In genomic region chr14:21965042-21965441, GRCh38 we compare ENCODE assay signal across 15 cellular contexts.
A peak's percentile ranks its signal among the peaks of the same experiment; 100 is the strongest.
DNase-seq lines count a peak whose midpoint lies in the region; ATAC-seq, FAIRE-seq and TF ChIP-seq lines count a peak whose summit lies in the region.
"Had no signal": no experiment of that assay in that cellular context is flagged by ENCODE, and none has a peak within 500 bp of the region (broad histone marks: within the 10 kb centered on the region; RNA-seq: fewer than 3 reads in every experiment).

No MANE protein-coding gene starts in this region.

- TF ChIP-seq CTCF in Loucy (conservative IDR thresholded peaks at IDR 0.05; ENCODE audit: low read length), result peak; percentile 61
- no peak for TF ChIP-seq CTCF in gastrocnemius medialis (IDR thresholded peaks at IDR 0.05 in 4 of 5, conservative IDR thresholded peaks at IDR 0.05 in 1 of 5)

- peaks cover 2% of the 10 kb centered on the region for H3K36me3 Mint-ChIP-seq in activated naive CD4-positive, alpha-beta T cell treated with anti-CD3 and anti-CD28 coated beads, Interleukin-2, amount 10 ng/mL, durations not matched to agents 7 days and 5 days
- H3K36me3 Mint-ChIP-seq: stimulated activated naive B cell treated with anti-CD40 and anti-IgM and Interleukin-4, amounts not matched to agents 10 μg/mL and 1 μg/mL and 100 μg/mL, for 72 hours had no signal

- no peaks in the 10 kb centered on the region for H3K79me2 ChIP-seq in Loucy (ENCODE audit: insufficient read depth, low read length)
- H3K79me2 ChIP-seq: parathyroid adenoma had no signal

- H3K9me2 ChIP-seq in Loucy (replicated peaks; ENCODE audit: low read depth, low read length), result no peaks in the 10 kb centered on the region

- no peaks in the 10 kb centered on the region for H3K27me3 ChIP-seq in Loucy (ENCODE audit: insufficient read depth, low read length, poor library complexity, severe bottlenecking)
- no peaks in the 10 kb centered on the region for H3K27me3 ChIP-seq in MG63
- H3K27me3 ChIP-seq in gastrocnemius medialis, result no peaks in the 10 kb centered on the region

- no peaks in the 10 kb centered on the region for H3K27me3 Mint-ChIP-seq in activated naive CD4-positive, alpha-beta T cell treated with anti-CD3 and anti-CD28 coated beads, Interleukin-2, amount 10 ng/mL, durations not matched to agents 7 days and 5 days

- H3K27ac Mint-ChIP-seq in activated naive CD4-positive, alpha-beta T cell treated with anti-CD3 and anti-CD28 coated beads, Interleukin-2, amount 10 ng/mL, durations not matched to agents 7 days and 5 days, result peak overlapping the region; percentile 49
- H3K27ac Mint-ChIP-seq: stimulated activated naive B cell treated with anti-CD40 and anti-IgM and Interleukin-4, amounts not matched to agents 10 μg/mL and 1 μg/mL and 100 μg/mL, for 72 hours had no signal

- FAIRE-seq in RCC 7860 (lab: Jason Lieb, UNC), result no peak
- FAIRE-seq: GM12892, keratinocyte had no signal

- H3K4me1 ChIP-seq in Loucy (ENCODE audit: insufficient read depth, low read length, poor library complexity, severe bottlenecking) (peaks cover 35% of the 10 kb centered on the region), gastrocnemius medialis (no peaks in the 10 kb centered on the region)
- H3K4me1 ChIP-seq: parathyroid adenoma had no signal

- in situ Hi-C loops in gastrocnemius medialis (cut with MboI; ENCODE audit: low sequenced_read_pairs in 4 of 4), result no loop called here

- H3K4me2 ChIP-seq in Loucy (ENCODE audit: low read depth, low read length, poor library complexity, severe bottlenecking), result peak overlapping the region; percentile 50

- H3K4me1 Mint-ChIP-seq in activated naive CD4-positive, alpha-beta T cell treated with anti-CD3 and anti-CD28 coated beads, Interleukin-2, amount 10 ng/mL, durations not matched to agents 7 days and 5 days, result peaks cover 43% of the 10 kb centered on the region
- H3K4me1 Mint-ChIP-seq: stimulated activated naive B cell treated with anti-CD40 and anti-IgM and Interleukin-4, amounts not matched to agents 10 μg/mL and 1 μg/mL and 100 μg/mL, for 72 hours had no signal

- ATAC-seq in gastrocnemius medialis, result no peak
- ATAC-seq: mucosa of descending colon; stimulated activated naive B cell treated with anti-CD40 and anti-IgM and Interleukin-4, amounts not matched to agents 10 μg/mL and 1 μg/mL and 100 μg/mL, for 72 hours had no signal

- peak overlapping the region; percentile 49 for H3K4me3 Mint-ChIP-seq in activated naive CD4-positive, alpha-beta T cell treated with anti-CD3 and anti-CD28 coated beads, Interleukin-2, amount 10 ng/mL, durations not matched to agents 7 days and 5 days
- H3K4me3 Mint-ChIP-seq: stimulated activated naive B cell treated with anti-CD40 and anti-IgM and Interleukin-4, amounts not matched to agents 10 μg/mL and 1 μg/mL and 100 μg/mL, for 72 hours had no signal

- CTCF ChIA-PET in activated naive CD4-positive, alpha-beta T cell treated with anti-CD3 and anti-CD28 coated beads, Interleukin-2, amount 10 ng/mL, durations not matched to agents 7 days and 5 days (lab: Charles Lee), result interaction anchor here (0.7 to 2.3 kb wide), 10 partner anchors 10 to 605 kb away, joined by 3 to 11 read pairs (median 3); no protein-coding TSS in a partner anchor

- intact Hi-C loops in gastrocnemius medialis (cut with DNase I; ENCODE audit: low total_unique reads), result no loop called here

- H3K36me3 ChIP-seq in Loucy (ENCODE audit: insufficient read depth, low read length), result no peaks in the 10 kb centered on the region
- H3K36me3 ChIP-seq in MG63, result no peaks in the 10 kb centered on the region
- H3K36me3 ChIP-seq in gastrocnemius medialis, result no peaks in the 10 kb centered on the region
- H3K36me3 ChIP-seq: cardiac muscle cell had no signal

- H3K9ac ChIP-seq in Loucy (ENCODE audit: low read depth, low read length, poor library complexity, severe bottlenecking), result no peak overlapping the region
- H3K9ac ChIP-seq: parathyroid adenoma had no signal

- no peaks in the 10 kb centered on the region for H3K9me3 Mint-ChIP-seq in activated naive CD4-positive, alpha-beta T cell treated with anti-CD3 and anti-CD28 coated beads, Interleukin-2, amount 10 ng/mL, durations not matched to agents 7 days and 5 days

- no peak overlapping the region for H3K27ac ChIP-seq in gastrocnemius medialis
- H3K27ac ChIP-seq: cardiac muscle cell, epithelial cell of prostate, parathyroid adenoma had no signal

- peak; percentile 27 to 47 for DNase-seq in activated CD4-positive, alpha-beta T cell treated with anti-CD3 and anti-CD28 coated beads, Interleukin-2, amount 50 U/mL, for 4 hours
- peak; percentile 72 for DNase-seq in activated naive CD4-positive, alpha-beta T cell treated with anti-CD3 and anti-CD28 coated beads, Interleukin-2, amount 10 ng/mL, durations not matched to agents 7 days and 5 days
- peak; percentile 41 for DNase-seq in stimulated activated CD4-positive, alpha-beta T cell treated with anti-CD3 and anti-CD28 coated beads, Interleukin-4, amount 100 ng/mL, for 1 hour
- DNase-seq in NCI-H526 treated with DMSO at 0.1 percent for 48 hours (lab: John Stamatoyannopoulos, UW) (no peak), RCC 7860 (ENCODE audit: low spot score) (no peak), MG63 (no peak), gastrocnemius medialis (no peak)
- DNase-seq: stimulated activated naive B cell treated with anti-CD40 and anti-IgM and Interleukin-4, amounts not matched to agents 10 μg/mL and 1 μg/mL and 100 μg/mL, for 72 hours had no signal

- H3K4me3 ChIP-seq in Loucy (ENCODE audit: low read length, poor library complexity, severe bottlenecking) (no peak overlapping the region), MG63 (no peak overlapping the region), gastrocnemius medialis (no peak overlapping the region)
- H3K4me3 ChIP-seq: cardiac muscle cell, mucosa of descending colon had no signal

- peak overlapping the region; percentile 70; the same call in 1 of the 2 replicates for H2AFZ ChIP-seq in Loucy (ENCODE audit: low read length)
- H2AFZ ChIP-seq: parathyroid adenoma had no signal

- TF ChIP-seq POLR2A in gastrocnemius medialis (IDR thresholded peaks at IDR 0.05), result no peak

- no peaks in the 10 kb centered on the region for H3K9me3 ChIP-seq in Loucy (ENCODE audit: insufficient read depth, low read depth, low read length)
- no peaks in the 10 kb centered on the region for H3K9me3 ChIP-seq in MG63
- H3K9me3 ChIP-seq in gastrocnemius medialis, result no peaks in the 10 kb centered on the region
- H3K9me3 ChIP-seq: mucosa of descending colon had no signal

- H3F3A ChIP-seq in Loucy (ENCODE audit: low read depth), result no peaks in the 10 kb centered on the region

- H4K20me1 ChIP-seq in Loucy (ENCODE audit: insufficient read depth, low read length, poor library complexity, severe bottlenecking), result no peaks in the 10 kb centered on the region

Comparison
In these comparisons a context has a peak if more than half of its experiments do, and no peak if none do; other contexts are left out.
1. DNase-seq: peak in activated CD4-positive, alpha-beta T cell treated with anti-CD3 and anti-CD28 coated beads, Interleukin-2, amount 50 U/mL, for 4 hours (2 of 2), activated naive CD4-positive, alpha-beta T cell treated with anti-CD3 and anti-CD28 coated beads, Interleukin-2, amount 10 ng/mL, durations not matched to agents 7 days and 5 days (single experiment) and stimulated activated CD4-positive, alpha-beta T cell treated with anti-CD3 and anti-CD28 coated beads, Interleukin-4, amount 100 ng/mL, for 1 hour (single experiment); none in NCI-H526 treated with DMSO at 0.1 percent for 48 hours (single experiment), RCC 7860 (single experiment), MG63 (single experiment) and gastrocnemius medialis (0 of 2).